ENCODE assay signal across 32 cellular contexts in genomic region chr2:76274154-76274553, GRCh38.
DNase-seq lines count a peak whose midpoint lies in the region; ATAC-seq, FAIRE-seq and TF ChIP-seq lines count a peak whose summit lies in the region.
"Had no signal": no experiment of that assay in that cellular context is flagged by ENCODE, and none has a peak within 500 bp of the region (broad histone marks: within the 10 kb centered on the region; RNA-seq: fewer than 3 reads in every experiment).

No MANE protein-coding gene starts in this region.

- H4K20me1 ChIP-seq in HepG2 (ENCODE audit: insufficient read depth, low read length), result no peaks in the 10 kb centered on the region
- H4K20me1 ChIP-seq: BLaER1; BLaER1 treated with 17β-estradiol and CSF1 and Interleukin-3, amounts not matched to agents 10 nM and 100 nM had no signal

- no peak overlapping the region for H3K27ac ChIP-seq in HepG2 (ENCODE audit: extremely low read length, insufficient read depth, low read length)
- no peak overlapping the region for H3K27ac ChIP-seq in right lobe of liver
- H3K27ac ChIP-seq: 22Rv1; A549; BLaER1; BLaER1 treated with 17β-estradiol and CSF1 and Interleukin-3, amounts not matched to agents 10 nM and 100 nM; C4-2B had no signal

- H3K79me2 ChIP-seq in HepG2 (ENCODE audit: insufficient read depth, low read length), result no peaks in the 10 kb centered on the region

- H3K36me3 ChIP-seq in HepG2 (replicated peaks in 1 of 2; ENCODE audit: control insufficient read depth in 1 of 2, insufficient read depth in 2 of 2, low read length in 2 of 2) (no peaks in the 10 kb centered on the region), right lobe of liver (no peaks in the 10 kb centered on the region), bronchial epithelial cell (ENCODE audit: control insufficient read depth, insufficient read depth, low read length) (no peaks in the 10 kb centered on the region)
- H3K36me3 ChIP-seq: BE2C; BLaER1; BLaER1 treated with 17β-estradiol and CSF1 and Interleukin-3, amounts not matched to agents 10 nM and 100 nM had no signal

- H3K4me1 ChIP-seq in HepG2 (ENCODE audit: insufficient read depth, low read length) (no peaks in the 10 kb centered on the region), right lobe of liver (no peaks in the 10 kb centered on the region)
- H3K4me1 ChIP-seq: A549, BLaER1 had no signal

- H3K9me3 ChIP-seq in HepG2 (ENCODE audit: low read length), result no peaks in the 10 kb centered on the region
- H3K9me3 ChIP-seq in right lobe of liver, result peaks cover 0 to 4% (median 0%) of the 10 kb centered on the region in 4 donors
- H3K9me3 ChIP-seq: BE2C; BLaER1; BLaER1 treated with 17β-estradiol and CSF1 and Interleukin-3, amounts not matched to agents 10 nM and 100 nM; Caco-2 had no signal

- no peak overlapping the region for H3K4me3 ChIP-seq in HepG2 (replicated peaks in 1 of 3; ENCODE audit: insufficient read depth in 1 of 3, low read depth in 2 of 3, low read length in 3 of 3)
- no peak overlapping the region for H3K4me3 ChIP-seq in right lobe of liver
- no peak overlapping the region for H3K4me3 ChIP-seq in bronchial epithelial cell (ENCODE audit: low read depth, low read length)
- H3K4me3 ChIP-seq: A549; BLaER1; BLaER1 treated with 17β-estradiol and CSF1 and Interleukin-3, amounts not matched to agents 10 nM and 100 nM had no signal

- H3K4me2 ChIP-seq in HepG2 (ENCODE audit: low read depth, low read length), result no peak overlapping the region
- H3K4me2 ChIP-seq: A549; BLaER1; BLaER1 treated with 17β-estradiol and CSF1 and Interleukin-3, amounts not matched to agents 10 nM and 100 nM had no signal

- TF ChIP-seq POLR2A in HepG2 (IDR thresholded peaks at IDR 0.05; ENCODE audit: insufficient read depth in 1 of 2, low read depth in 2 of 2, low read length in 2 of 2) (no peak), right lobe of liver (IDR thresholded peaks at IDR 0.05) (no peak)

- ATAC-seq in HepG2 (peak; percentile 52; the same call in 1 of the 3 replicates), right lobe of liver (no peak)
- ATAC-seq: A549; CD8-positive, alpha-beta T cell had no signal

- peak in 1 of 2 experiments; percentile 30; a peak in 1 of 4 replicates for TF ChIP-seq EP300 in HepG2 (IDR thresholded peaks at IDR 0.05; ENCODE audit: low read depth in 2 of 2, low read length in 2 of 2)
- no peak for TF ChIP-seq EP300 in HepG2 (CRISPR knock-in tag; IDR thresholded peaks at IDR 0.05; ENCODE audit: borderline replicate concordance)

- FAIRE-seq in HepG2 (lab: Jason Lieb, UNC), result no peak
- FAIRE-seq in bronchial epithelial cell (lab: Jason Lieb, UNC), result no peak
- FAIRE-seq: A204.1, A549, D721Med had no signal

- no peak overlapping the region for H2AFZ ChIP-seq in HepG2 (ENCODE audit: low read length)

- H3K27me3 ChIP-seq in HepG2 (ENCODE audit: control insufficient read depth in 1 of 2, insufficient read depth in 2 of 2, low read length in 2 of 2), result no peaks in the 10 kb centered on the region
- no peaks in the 10 kb centered on the region for H3K27me3 ChIP-seq in right lobe of liver
- H3K27me3 ChIP-seq in bronchial epithelial cell (ENCODE audit: control insufficient read depth, insufficient read depth, low read length), result no peaks in the 10 kb centered on the region
- H3K27me3 ChIP-seq: BE2C; BLaER1; BLaER1 treated with 17β-estradiol and CSF1 and Interleukin-3, amounts not matched to agents 10 nM and 100 nM had no signal

- H3K9ac ChIP-seq in HepG2 (ENCODE audit: insufficient read depth, low read depth, low read length), result no peak overlapping the region
- H3K9ac ChIP-seq: BLaER1; BLaER1 treated with 17β-estradiol and CSF1 and Interleukin-3, amounts not matched to agents 10 nM and 100 nM had no signal

- CTCF ChIA-PET in HepG2 (lab: Yijun Ruan, JAX; ENCODE audit: low intra/inter-chr PET ratio, low total read pairs), result no interaction called here

- TF ChIP-seq CTCF in HepG2 (CRISPR knock-in tag; IDR thresholded peaks at IDR 0.05), result no peak
- no peak for TF ChIP-seq CTCF in right lobe of liver (IDR thresholded peaks at IDR 0.05)
- no peak for TF ChIP-seq CTCF in bronchial epithelial cell (IDR thresholded peaks at IDR 0.05; ENCODE audit: insufficient read depth, low read length, severe bottlenecking)

- intact Hi-C loops in HepG2 (cut with micrococcal nuclease; ENCODE audit: unreplicated experiment) (no loop called here), right lobe of liver (cut with DNase I) (no loop called here)

- no peak for TF ChIP-seq RAD21 in HepG2 (CRISPR knock-in tag; IDR thresholded peaks at IDR 0.05)

- in situ Hi-C loops in HepG2 (cut with HindIII; ENCODE audit: extremely low pct_ligation_motif_present, low pct_unique_long_range_greater_than_20kb), result no loop called here

- DNase-seq in DMS53 (lab: John Stamatoyannopoulos, UW) (peak; percentile 14), DMS53 treated with DMSO at 0.1 percent for 48 hours (lab: John Stamatoyannopoulos, UW; ENCODE audit: unreplicated experiment) (no peak), HepG2 (ENCODE audit: low spot score) (peak; percentile 25), right lobe of liver (no peak), bronchial epithelial cell (ENCODE audit: low read depth) (peak; percentile 20), NCI-H2081 treated with DMSO at 0.1 percent for 48 hours (lab: John Stamatoyannopoulos, UW) (no peak)
- DNase-seq: 8988T; ACHN; AML-193; BE2C; C1 segment of cervical spinal cord; Caco-2; Calu3; CD4-positive, alpha-beta memory T cell; CD4-positive, alpha-beta T cell; CD4-positive, CD25-positive, alpha-beta regulatory T cell; CD8-positive, alpha-beta memory T cell; CD8-positive, alpha-beta T cell; COR-L47; DMS 273 treated with DMSO at 0.1 percent for 48 hours; DMS153; DMS79; DMS79 treated with DMSO at 0.1 percent for 48 hours; DND-41; EL had no signal

- POLR2A ChIA-PET in HepG2 (lab: Yijun Ruan, JAX), result no interaction called here

- BruUV-seq in HepG2 (replicated peaks; lab: Mats Ljungman, UMichigan), result no TSS peak

TF ChIP-seq in HepG2, 621 proteins besides CTCF, POLR2A, EP300 and RAD21 (continues in another document):
- no peak for TF ChIP-seq ZNF263 (CRISPR knock-in tag; IDR thresholded peaks at IDR 0.05)
- no peak for TF ChIP-seq RBAK (CRISPR knock-in tag; IDR thresholded peaks at IDR 0.05)
- TF ChIP-seq FOSL2 (CRISPR knock-in tag; IDR thresholded peaks at IDR 0.05), result peak; percentile 75
- no peak for TF ChIP-seq ZNF572 (CRISPR knock-in tag; IDR thresholded peaks at IDR 0.05)
- TF ChIP-seq, protein P1, sequence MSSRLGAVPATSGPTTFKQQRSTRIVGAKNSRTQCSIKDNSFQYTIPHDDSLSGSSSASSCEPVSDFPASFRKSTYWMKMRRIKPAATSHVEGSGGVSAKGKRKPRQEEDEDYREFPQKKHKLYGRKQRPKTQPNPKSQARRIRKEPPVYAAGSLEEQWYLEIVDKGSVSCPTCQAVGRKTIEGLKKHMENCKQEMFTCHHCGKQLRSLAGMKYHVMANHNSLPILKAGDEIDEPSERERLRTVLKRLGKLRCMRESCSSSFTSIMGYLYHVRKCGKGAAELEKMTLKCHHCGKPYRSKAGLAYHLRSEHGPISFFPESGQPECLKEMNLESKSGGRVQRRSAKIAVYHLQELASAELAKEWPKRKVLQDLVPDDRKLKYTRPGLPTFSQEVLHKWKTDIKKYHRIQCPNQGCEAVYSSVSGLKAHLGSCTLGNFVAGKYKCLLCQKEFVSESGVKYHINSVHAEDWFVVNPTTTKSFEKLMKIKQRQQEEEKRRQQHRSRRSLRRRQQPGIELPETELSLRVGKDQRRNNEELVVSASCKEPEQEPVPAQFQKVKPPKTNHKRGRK (CRISPR knock-in tag; IDR thresholded peaks at IDR 0.05), result no peak
- no peak for TF ChIP-seq DBP (CRISPR knock-in tag; IDR thresholded peaks at IDR 0.05; ENCODE audit: not compliant biosample characterization)
- no peak for TF ChIP-seq HOMEZ (CRISPR knock-in tag; IDR thresholded peaks at IDR 0.05; ENCODE audit: low read depth)
- TF ChIP-seq PITX1 (CRISPR knock-in tag; IDR thresholded peaks at IDR 0.05), result no peak
- TF ChIP-seq PCBP1 (IDR thresholded peaks at IDR 0.05; ENCODE audit: borderline replicate concordance, low read depth, low read length), result no peak
- peak; percentile 28; the same call in 1 of the 2 replicates for TF ChIP-seq FOXA3 (CRISPR knock-in tag; IDR thresholded peaks at IDR 0.05)
- TF ChIP-seq HDAC2 (CRISPR knock-in tag; IDR thresholded peaks at IDR 0.05), result no peak
- no peak for TF ChIP-seq MEF2D (CRISPR knock-in tag; IDR thresholded peaks at IDR 0.05)
- TF ChIP-seq TEAD3 (CRISPR knock-in tag; optimal IDR thresholded peaks at IDR 0.05; ENCODE audit: borderline replicate concordance), result peak; percentile 21
- no peak for TF ChIP-seq KDM4B (CRISPR knock-in tag; IDR thresholded peaks at IDR 0.05)

Comparison
In these comparisons a context has a peak if more than half of its experiments do, and no peak if none do; other contexts are left out.
1. DNase-seq: peak in DMS53 (single experiment), HepG2 (single experiment) and bronchial epithelial cell (single experiment); none in DMS53 treated with DMSO at 0.1 percent for 48 hours (single experiment), right lobe of liver (0 of 3) and NCI-H2081 treated with DMSO at 0.1 percent for 48 hours (single experiment).